ENCODE assay signal across 8 cellular contexts in genomic region chr1:85200367-85200869, GRCh38. TPM values are rescaled to one million over a fixed set of nuclear protein-coding genes. Genes with fewer than 3 reads are reported as not detected.
DNase-seq lines count a peak whose midpoint lies in the region; ATAC-seq and TF ChIP-seq lines count a peak whose summit lies in the region.

No MANE protein-coding gene starts in this region.

- H3K27ac Mint-ChIP-seq in activated naive CD8-positive, alpha-beta T cell = peak overlapping the region; percentile 73

- ATAC-seq in HG02973 (IDR thresholded peaks at IDR 0.05; ENCODE audit: unreplicated experiment) = peak; percentile 41

- TF ChIP-seq CTCF in OCI-LY7 (conservative IDR thresholded peaks at IDR 0.05; ENCODE audit: low read length) (no peak), hepatocyte (IDR thresholded peaks at IDR 0.05; ENCODE audit: poor library complexity) (no peak)

- H3K27ac ChIP-seq in OCI-LY7 (ENCODE audit: low read depth, low read length, poor library complexity, severe bottlenecking) (no peak overlapping the region), hepatocyte (peak overlapping the region; percentile 99), skeletal muscle tissue (ENCODE audit: low read depth, low read length) (peak overlapping the region; percentile 89)

- H3K4me2 ChIP-seq in OCI-LY7 (ENCODE audit: low read length) (peak overlapping the region; percentile 86), hepatocyte (peak overlapping the region; percentile 76)

- H3K9me3 Mint-ChIP-seq in activated naive CD8-positive, alpha-beta T cell (ENCODE audit: low read depth) = no peaks in the 10 kb centered on the region

- intact Hi-C loops in OCI-LY7 (cut with micrococcal nuclease; ENCODE audit: unreplicated experiment) = no loop called here

- H3K36me3 Mint-ChIP-seq in activated naive CD8-positive, alpha-beta T cell = no peaks in the 10 kb centered on the region

- peak overlapping the region; percentile 58; the same call in 1 of the 2 replicates for H2AFZ ChIP-seq in OCI-LY7 (ENCODE audit: low read length)
- peak overlapping the region; percentile 98 for H2AFZ ChIP-seq in hepatocyte

- 1% methylated on average over 42 of the region's 45 CpGs for WGBS in hepatocyte (ENCODE audit: low lambda C conversion rate, missing lambda C conversion rate)

- no peaks in the 10 kb centered on the region for H3K27me3 ChIP-seq in hepatocyte
- peaks cover 0 to 9% (median 0%) of the 10 kb centered on the region in 3 donors for H3K27me3 ChIP-seq in skeletal muscle tissue (ENCODE audit: control insufficient read depth in 3 of 3, insufficient read depth in 3 of 3, low read length in 3 of 3)

- H3K27me3 Mint-ChIP-seq in activated naive CD8-positive, alpha-beta T cell = no peaks in the 10 kb centered on the region

- H3K36me3 ChIP-seq in OCI-LY7 (ENCODE audit: insufficient read depth, low read length) = no peaks in the 10 kb centered on the region
- H3K36me3 ChIP-seq in hepatocyte (replicated peaks; ENCODE audit: insufficient read depth, low read depth) = no peaks in the 10 kb centered on the region
- H3K36me3 ChIP-seq in skeletal muscle tissue (ENCODE audit: control insufficient read depth in 3 of 3, insufficient read depth in 3 of 3, low read length in 3 of 3) = no peaks in the 10 kb centered on the region

- no peaks in the 10 kb centered on the region for H3K9me3 ChIP-seq in OCI-LY7 (ENCODE audit: low read length)
- no peaks in the 10 kb centered on the region for H3K9me3 ChIP-seq in hepatocyte (ENCODE audit: low read depth)
- H3K9me3 ChIP-seq in skeletal muscle tissue (ENCODE audit: control insufficient read depth in 3 of 3, low read length in 3 of 3) = no peaks in the 10 kb centered on the region

- H3K4me1 Mint-ChIP-seq in activated naive CD8-positive, alpha-beta T cell (ENCODE audit: low read depth) = peaks cover 54% of the 10 kb centered on the region

- CTCF ChIA-PET in OCI-LY7 (lab: Charles Lee; ENCODE audit: unreplicated experiment) = no interaction called here

- no peaks in the 10 kb centered on the region for H3K9me2 ChIP-seq in OCI-LY7 (ENCODE audit: insufficient read depth, low read length)
- H3K9me2 ChIP-seq in hepatocyte (replicated peaks; ENCODE audit: insufficient read depth) = no peaks in the 10 kb centered on the region

- H3K9ac ChIP-seq in skeletal muscle tissue (ENCODE audit: low read depth in 1 of 3, low read length in 3 of 3) = peak overlapping the region; percentile 84 to 87 (median 87)

- POLR2A ChIA-PET in OCI-LY7 (lab: Charles Lee) = no interaction called here

- no peaks in the 10 kb centered on the region for H3K79me2 ChIP-seq in OCI-LY7 (ENCODE audit: insufficient read depth, low read depth, low read length)
- peaks cover 50% of the 10 kb centered on the region for H3K79me2 ChIP-seq in hepatocyte

- no TSS peak for BruUV-seq in OCI-LY7 (replicated peaks; lab: Mats Ljungman, UMichigan)

- H3K4me3 ChIP-seq in OCI-LY7 (ENCODE audit: low read depth, low read length, poor library complexity, severe bottlenecking) (peak overlapping the region; percentile 67), hepatocyte (peak overlapping the region; percentile 92), skeletal muscle tissue (ENCODE audit: low read length in 3 of 3) (peak overlapping the region; percentile 84 to 87 (median 87))

- peak overlapping the region; percentile 91 for H3K4me3 Mint-ChIP-seq in activated naive CD8-positive, alpha-beta T cell

- H4K20me1 ChIP-seq in OCI-LY7 (ENCODE audit: insufficient read depth, low read length) = no peaks in the 10 kb centered on the region
- H4K20me1 ChIP-seq in hepatocyte (ENCODE audit: insufficient read depth, poor library complexity, severe bottlenecking) = peaks cover 9% of the 10 kb centered on the region

- H3K4me1 ChIP-seq in OCI-LY7 (ENCODE audit: insufficient read depth, low read length, poor library complexity, severe bottlenecking) = no peaks in the 10 kb centered on the region
- H3K4me1 ChIP-seq in hepatocyte (ENCODE audit: insufficient read depth) = peaks cover 30% of the 10 kb centered on the region
- H3K4me1 ChIP-seq in skeletal muscle tissue (ENCODE audit: control insufficient read depth in 3 of 3, insufficient read depth in 3 of 3, low read length in 3 of 3) = peaks cover 4 to 13% (median 8%) of the 10 kb centered on the region in 3 donors

- DNase-seq in activated T-cell treated with anti-CD3 and anti-CD28 coated beads for 1 hour (ENCODE audit: low read depth) = peak; percentile 22
- no peak for DNase-seq in activated T-cell treated with anti-CD3 and anti-CD28 coated beads, Interleukin-2, amount 50 U/mL, for 1 hour
- no peak for DNase-seq in OCI-LY7 (ENCODE audit: low spot score)
- no peak for DNase-seq in hepatocyte (ENCODE audit: low spot score)
- no peak for DNase-seq in NCI-H2107 (lab: John Stamatoyannopoulos, UW)

RNA-seq across cellular contexts. Expression of gene SYDE2, which starts 0.4 kb away (rescaled TPM):
- not detected in 2 replicates for total RNA-seq in OCI-LY7 (2014; rRNA removed; shearing (Covaris generic))
- total RNA-seq in OCI-LY7 (2022) (not detected in 2 replicates), hepatocyte (12.8 and 14.9 TPM in 2 replicates), skeletal muscle tissue (5.2 TPM)
- polyA plus RNA-seq in hepatocyte = 4.9 and 5.5 TPM in 2 replicates

RNA-seq across cellular contexts. Expression of gene C1orf52, which starts 59.0 kb away (rescaled TPM):
- 35.6 and 55.3 TPM in 2 replicates for total RNA-seq in OCI-LY7 (2014; rRNA removed; shearing (Covaris generic))
- total RNA-seq in OCI-LY7 (2022) (33.0 and 37.4 TPM in 2 replicates), hepatocyte (27.2 and 30.1 TPM in 2 replicates), skeletal muscle tissue (6.3 TPM)
- 39.2 and 41.2 TPM in 2 replicates for polyA plus RNA-seq in hepatocyte
